8 cellular contexts compared by ENCODE assay signal in genomic region chr9:76810377-76810957, GRCh38. TPM values are rescaled to one million over a fixed set of nuclear protein-coding genes. Genes with fewer than 3 reads are reported as not detected.
DNase-seq lines count a peak whose midpoint lies in the region; ATAC-seq and TF ChIP-seq lines count a peak whose summit lies in the region.

No MANE protein-coding gene starts in this region.

- no peaks in the 10 kb centered on the region for H3K9me3 ChIP-seq in tibial nerve
- no peaks in the 10 kb centered on the region for H3K9me3 ChIP-seq in effector memory CD4-positive, alpha-beta T cell (ENCODE audit: control insufficient read depth, low read length)

- H3K4me3 ChIP-seq in cardiac fibroblast (replicated peaks in 1 of 2; ENCODE audit: low read depth in 2 of 2, low read length in 2 of 2) (no peak overlapping the region), tibial nerve (no peak overlapping the region)
- H3K4me3 ChIP-seq in effector memory CD4-positive, alpha-beta T cell (ENCODE audit: insufficient read depth, low read depth, low read length, poor library complexity, severe bottlenecking): no peak overlapping the region

- TF ChIP-seq CTCF in cardiac fibroblast (IDR thresholded peaks at IDR 0.05; ENCODE audit: low read depth, low read length): peak; percentile 74
- TF ChIP-seq CTCF in tibial nerve (IDR thresholded peaks at IDR 0.05): peak; percentile 49 to 84 (median 70)

- H3K4me1 ChIP-seq in tibial nerve: no peaks in the 10 kb centered on the region
- H3K4me1 ChIP-seq in effector memory CD4-positive, alpha-beta T cell (ENCODE audit: control insufficient read depth, insufficient read depth, low read length, poor library complexity, severe bottlenecking): no peaks in the 10 kb centered on the region

- H3K27me3 ChIP-seq in tibial nerve: peaks cover 0 to 2% of the 10 kb centered on the region in 2 donors
- H3K27me3 ChIP-seq in effector memory CD4-positive, alpha-beta T cell (replicated peaks; ENCODE audit: control insufficient read depth, insufficient read depth, low read length, poor library complexity, severe bottlenecking): no peaks in the 10 kb centered on the region

- no peaks in the 10 kb centered on the region for H3K36me3 ChIP-seq in tibial nerve
- no peaks in the 10 kb centered on the region for H3K36me3 ChIP-seq in effector memory CD4-positive, alpha-beta T cell (ENCODE audit: control insufficient read depth, insufficient read depth, low read length)

- TF ChIP-seq POLR2A in tibial nerve (IDR thresholded peaks at IDR 0.05): no peak

- WGBS in tibial nerve, 2 donors: 21 to 23% methylated on average over 2 of the region's 2 CpGs

- TF ChIP-seq EP300 in tibial nerve (IDR thresholded peaks at IDR 0.05): no peak

- peak; percentile 57 for DNase-seq in D341Med (ENCODE audit: low spot score)
- peak; percentile 17 for DNase-seq in NCI-H82 treated with DMSO at 0.1 percent for 48 hours (lab: John Stamatoyannopoulos, UW; ENCODE audit: unreplicated experiment)
- peak; percentile 81 to 84 for DNase-seq in cardiac fibroblast (ENCODE audit: low read depth in 2 of 2)
- DNase-seq in kidney glomerular epithelial cell (lab: John Stamatoyannopoulos, UW): peak; percentile 70
- DNase-seq in tibial nerve (ENCODE audit: low spot score in 2 of 2): peak in 1 of 2 donors; percentile 59
- DNase-seq in effector memory CD4-positive, alpha-beta T cell: no peak

- ATAC-seq in GM18868 (IDR thresholded peaks at IDR 0.05; ENCODE audit: unreplicated experiment) (peak; percentile 89), HG03432 (IDR thresholded peaks at IDR 0.05; ENCODE audit: unreplicated experiment) (peak; percentile 79)

- no peak overlapping the region for H3K27ac ChIP-seq in tibial nerve
- no peak overlapping the region for H3K27ac ChIP-seq in effector memory CD4-positive, alpha-beta T cell (ENCODE audit: insufficient read depth, low read length, poor library complexity, severe bottlenecking)

RNA-seq across cellular contexts. Expression of gene PCA3, which starts 46.2 kb away (rescaled TPM):
- total RNA-seq in tibial nerve: under 1 TPM in 1 of 4 donors, not detected in 3; under 0.01 TPM

Comparison
In these comparisons a context has a peak if more than half of its experiments do, and no peak if none do; other contexts are left out.
1. DNase-seq: peak in D341Med (single experiment), NCI-H82 treated with DMSO at 0.1 percent for 48 hours (single experiment), cardiac fibroblast (2 of 2) and kidney glomerular epithelial cell (single experiment); none in effector memory CD4-positive, alpha-beta T cell (0 of 3).